25 cellular contexts compared by ENCODE assay signal in genomic region chr2:148300534-148300933, GRCh38.
A peak's percentile ranks its signal among the peaks of the same experiment; 100 is the strongest.
DNase-seq lines count a peak whose midpoint lies in the region; ATAC-seq and TF ChIP-seq lines count a peak whose summit lies in the region.
"Had no signal": no experiment of that assay in that cellular context is flagged by ENCODE, and none has a peak within 500 bp of the region (broad histone marks: within the 10 kb centered on the region; RNA-seq: fewer than 3 reads in every experiment).

No MANE protein-coding gene starts in this region.

- ATAC-seq in HG03280 (IDR thresholded peaks at IDR 0.05; ENCODE audit: unreplicated experiment) = no peak
- ATAC-seq: activated T-cell treated with anti-CD3 and anti-CD28 coated beads, Interleukin-2, amount 50 U/mL, for 72 hours; left ventricle myocardium superior had no signal

- H3K4me2 ChIP-seq in SK-N-SH = no peak overlapping the region

- H3K27ac ChIP-seq in SK-N-SH (ENCODE audit: low read depth in 2 of 2, low read length in 1 of 2) = no peak overlapping the region
- H3K27ac ChIP-seq: neutrophil, Peyer's patch, tibial nerve had no signal

- H2AFZ ChIP-seq in SK-N-SH (ENCODE audit: low read depth) = no peak overlapping the region

- H3F3A ChIP-seq in SK-N-SH (replicated peaks; ENCODE audit: insufficient read depth) = no peaks in the 10 kb centered on the region

- POLR2A ChIA-PET in SK-N-SH (lab: Yijun Ruan, JAX) = no interaction called here

- DNase-seq in GM03348 (ENCODE audit: low spot score) (peak; percentile 19), SK-N-SH (no peak), fibroblast of mammary gland (ENCODE audit: low read depth) (peak; percentile 2), stromal cell of bone marrow (ENCODE audit: low read depth) (peak; percentile 36), LoVo (ENCODE audit: low spot score) (no peak), NCI-H345 (lab: John Stamatoyannopoulos, UW) (no peak)
- DNase-seq: activated CD4-positive, alpha-beta T cell treated with anti-CD3 and anti-CD28 coated beads, Interleukin-2, amount 50 U/mL, for 48 hours; activated CD4-positive, CD25-positive, alpha-beta regulatory T cell treated with anti-CD3 and anti-CD28 coated beads, Interleukin-2, amount 50 U/mL, for 72 hours; activated T-cell treated with anti-CD3 and anti-CD28 coated beads, Interleukin-2, amount 50 U/mL, for 72 hours; effector CD8-positive, alpha-beta T cell; foreskin fibroblast; GOT3; left ventricle myocardium superior; mesendoderm; MM.1S; NCI-H1417 treated with DMSO at 0.1 percent for 48 hours; NCI-H2081; NCI-H2227 treated with DMSO at 0.1 percent for 48 hours; NCI-H774; Peyer's patch; SHP77 treated with DMSO at 0.1 percent for 48 hours; stimulated activated CD4-positive, alpha-beta T cell treated with anti-CD3 and anti-CD28 coated beads, Interleukin-4, amount 100 ng/mL, for 24 hours had no signal

- CTCF ChIA-PET in SK-N-SH (lab: Yijun Ruan, JAX) = interaction anchor here (0.7 to 1.6 kb wide), 2 partner anchors 96 to 209 kb away, joined by 4 read pairs; no protein-coding TSS in a partner anchor

- no peaks in the 10 kb centered on the region for H3K9me2 ChIP-seq in SK-N-SH

- H3K79me2 ChIP-seq in SK-N-SH (ENCODE audit: insufficient read depth) = no peaks in the 10 kb centered on the region; the same call in 1 of the 2 replicates

- H3K9ac ChIP-seq in SK-N-SH = no peak overlapping the region

- H3K4me1 ChIP-seq in SK-N-SH (ENCODE audit: control insufficient read depth in 1 of 2, insufficient read depth in 2 of 2, low read depth in 1 of 2, low read length in 1 of 2) = peaks cover 2 to 9% of the 10 kb centered on the region in 2 experiments; a peak in 2 of 4 replicates
- H3K4me1 ChIP-seq: tibial nerve had no signal

- no peaks in the 10 kb centered on the region for H3K27me3 ChIP-seq in SK-N-SH (ENCODE audit: insufficient read depth)
- H3K27me3 ChIP-seq: neutrophil, Peyer's patch, tibial nerve had no signal

- H4K20me1 ChIP-seq in SK-N-SH (ENCODE audit: insufficient read depth) = no peaks in the 10 kb centered on the region

- no peak for TF ChIP-seq EP300 in SK-N-SH (IDR thresholded peaks at IDR 0.05; ENCODE audit: borderline replicate concordance in 1 of 2, low read depth in 1 of 2, low read length in 1 of 2)

- H3K4me3 ChIP-seq in SK-N-SH (ENCODE audit: low read depth in 2 of 2, low read length in 1 of 2) = no peak overlapping the region
- no peak overlapping the region for H3K4me3 ChIP-seq in fibroblast of mammary gland (ENCODE audit: control insufficient read depth, low read depth, low read length)
- H3K4me3 ChIP-seq: Peyer's patch, tibial nerve had no signal

- H3K9me3 ChIP-seq in SK-N-SH = no peaks in the 10 kb centered on the region
- H3K9me3 ChIP-seq: neutrophil, Peyer's patch, tibial nerve had no signal

- TF ChIP-seq CTCF in SK-N-SH (IDR thresholded peaks at IDR 0.05) (no peak), fibroblast of mammary gland (conservative IDR thresholded peaks at IDR 0.05; ENCODE audit: control insufficient read depth, insufficient read depth, low read depth, low read length) (no peak)

- peaks cover 0 to 4% of the 10 kb centered on the region in 2 experiments for H3K36me3 ChIP-seq in SK-N-SH (replicated peaks in 1 of 2; ENCODE audit: control insufficient read depth in 1 of 2, insufficient read depth in 2 of 2, low read length in 1 of 2)
- H3K36me3 ChIP-seq: neutrophil, Peyer's patch, tibial nerve had no signal

- TF ChIP-seq RAD21 in SK-N-SH (IDR thresholded peaks at IDR 0.05; ENCODE audit: low read length) = no peak

TF ChIP-seq in SK-N-SH, 30 proteins besides CTCF, POLR2A, EP300 and RAD21:
- TF ChIP-seq NRF1 (IDR thresholded peaks at IDR 0.05; ENCODE audit: low read depth, low read length) (no peak), RCOR1 (IDR thresholded peaks at IDR 0.05; ENCODE audit: low read length) (no peak), USF1 (IDR thresholded peaks at IDR 0.05; ENCODE audit: borderline replicate concordance, low read depth) (no peak), CHD2 (IDR thresholded peaks at IDR 0.05; ENCODE audit: low read length, partially characterized antibody) (no peak), PBX3 (IDR thresholded peaks at IDR 0.05) (0 out of 2 replicates have a peak, but pooled peaks have one; percentile 23), MXI1 (IDR thresholded peaks at IDR 0.05; ENCODE audit: low read depth, low read length) (no peak)

Comparison
In these comparisons a context has a peak if more than half of its experiments do, and no peak if none do; other contexts are left out.
1. DNase-seq: peak in GM03348 (single experiment), fibroblast of mammary gland (single experiment) and stromal cell of bone marrow (single experiment); none in SK-N-SH (single experiment), LoVo (single experiment) and NCI-H345 (single experiment).